ENCODE assay signal across 11 cellular contexts in the genomic region with DNA sequence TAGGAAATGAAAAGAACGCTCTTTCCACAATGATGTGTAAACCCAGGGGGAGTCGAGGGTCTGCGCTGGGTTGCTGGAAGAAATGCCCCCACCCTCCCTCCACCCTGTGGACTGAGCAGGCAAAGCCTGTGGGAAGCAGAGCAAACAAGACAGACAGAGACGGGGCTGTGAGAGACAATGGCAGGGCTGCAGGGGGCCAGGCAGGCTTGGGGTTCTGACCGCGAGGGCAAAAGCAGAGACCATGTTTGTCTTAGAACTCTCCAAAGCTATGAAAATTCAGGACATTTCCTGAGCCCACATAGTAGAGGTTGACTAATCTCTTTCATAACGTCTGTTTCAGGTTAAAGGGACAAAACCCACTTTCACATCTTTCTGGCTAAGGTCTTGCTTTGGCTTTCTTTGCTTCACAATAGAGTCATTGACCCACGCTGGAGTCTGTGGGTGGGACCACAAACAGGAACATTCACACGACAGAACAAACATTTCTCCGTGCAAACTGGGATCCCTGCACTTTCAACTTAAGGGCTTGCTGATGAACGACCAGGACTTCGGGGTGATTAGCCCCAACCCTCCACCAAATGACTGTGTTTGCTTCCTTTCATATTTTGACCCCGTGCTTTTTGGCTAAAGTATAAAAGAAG.
A peak's percentile ranks its signal among the peaks of the same experiment; 100 is the strongest.
DNase-seq lines count a peak whose midpoint lies in the region; ATAC-seq and TF ChIP-seq lines count a peak whose summit lies in the region.
"Had no signal": no experiment of that assay in that cellular context is flagged by ENCODE, and none has a peak within 500 bp of the region (broad histone marks: within the 10 kb centered on the region; RNA-seq: fewer than 3 reads in every experiment).

No MANE protein-coding gene starts in this region.

- H3K36me3 ChIP-seq in Panc1 (ENCODE audit: control insufficient read depth, insufficient read depth, low read length): no peaks in the 10 kb centered on the region
- no peaks in the 10 kb centered on the region for H3K36me3 ChIP-seq in ovary
- H3K36me3 ChIP-seq: upper lobe of left lung had no signal

- in situ Hi-C loops in Panc1 (cut with HindIII; ENCODE audit: low pct_unique_long_range_greater_than_20kb, low sequenced_read_pairs): no loop called here

- CTCF ChIA-PET in Panc1 (lab: Charles Lee): interaction anchor here (0.6 kb wide), 1 partner anchor 162 kb away, joined by 3 read pairs; no protein-coding TSS in a partner anchor

- WGBS in ovary, 3 donors: 21 to 33% (median 30%) methylated on average over 13 of the region's 13 CpGs

- H3K9me3 ChIP-seq in Panc1 (ENCODE audit: control insufficient read depth, insufficient read depth, low read depth, low read length) (no peaks in the 10 kb centered on the region), ovary (no peaks in the 10 kb centered on the region), T-helper 17 cell (ENCODE audit: control insufficient read depth, low read length, poor library complexity, severe bottlenecking) (no peaks in the 10 kb centered on the region)
- H3K9me3 ChIP-seq: upper lobe of left lung had no signal

- BruUV-seq in Panc1 (replicated peaks; lab: Mats Ljungman, UMichigan): no TSS peak

- no peaks in the 10 kb centered on the region for H3K27me3 ChIP-seq in Panc1 (ENCODE audit: control insufficient read depth, insufficient read depth, low read length)
- H3K27me3 ChIP-seq in ovary: no peaks in the 10 kb centered on the region
- H3K27me3 ChIP-seq: upper lobe of left lung had no signal

- no peak for TF ChIP-seq POLR2A in ovary (IDR thresholded peaks at IDR 0.05)

- no peak overlapping the region for H3K4me3 Mint-ChIP-seq in T-helper 17 cell

- no peak for TF ChIP-seq EP300 in ovary (IDR thresholded peaks at IDR 0.05)

- POLR2A ChIA-PET in Panc1 (lab: Charles Lee): no interaction called here

- ATAC-seq in Panc1 (peak; percentile 47), HG02973 (IDR thresholded peaks at IDR 0.05; ENCODE audit: unreplicated experiment) (no peak), T-helper 17 cell (no peak)

- intact Hi-C loops in Panc1 (cut with micrococcal nuclease; ENCODE audit: unreplicated experiment) (loop anchor here (1.0 kb wide), 1 partner anchor 31 kb away; no protein-coding TSS in a partner anchor), ovary (cut with DNase I) (no loop called here)

- H3K4me1 ChIP-seq in Panc1 (ENCODE audit: control insufficient read depth, insufficient read depth, low read length) (peaks cover 20% of the 10 kb centered on the region), ovary (ENCODE audit: insufficient read depth) (peaks cover 4% of the 10 kb centered on the region)

- peak; percentile 25 for DNase-seq in COR-L47 (lab: John Stamatoyannopoulos, UW)
- DNase-seq in Panc1 (ENCODE audit: low read depth, low spot score): no peak
- peak; percentile 48 for DNase-seq in fibroblast of pulmonary artery (ENCODE audit: low read depth)
- peak in 4 of 5 donors; percentile 44 to 75 (median 54) for DNase-seq in ovary
- DNase-seq in NCI-H1694 treated with DMSO at 0.1 percent for 48 hours (lab: John Stamatoyannopoulos, UW): no peak
- DNase-seq in activated CD4-positive, alpha-beta T cell treated with anti-CD3 and anti-CD28 coated beads for 48 hours: no peak
- no peak for DNase-seq in T-helper 17 cell
- DNase-seq: NCI-H187 treated with DMSO at 0.1 percent for 48 hours, upper lobe of left lung had no signal

- no peak for TF ChIP-seq CTCF in Panc1 (IDR thresholded peaks at IDR 0.05)
- TF ChIP-seq CTCF in fibroblast of pulmonary artery (IDR thresholded peaks at IDR 0.05; ENCODE audit: low read length, missing control alignments): no peak
- no peak for TF ChIP-seq CTCF in ovary (IDR thresholded peaks at IDR 0.05)

- H3K27me3 Mint-ChIP-seq in T-helper 17 cell: peaks cover 54% of the 10 kb centered on the region

- H3K27ac ChIP-seq in Panc1 (ENCODE audit: low read length): peak overlapping the region; percentile 78
- H3K27ac ChIP-seq in ovary: peak overlapping the region in 1 of 2 donors; percentile 75
- H3K27ac ChIP-seq: upper lobe of left lung had no signal

- H3K4me3 ChIP-seq in Panc1 (ENCODE audit: low read depth in 2 of 2, low read length in 2 of 2): peak overlapping the region; percentile 0 to 36; a peak in 2 of 4 replicates
- no peak overlapping the region for H3K4me3 ChIP-seq in fibroblast of pulmonary artery (replicated peaks; ENCODE audit: low read depth, low read length)
- H3K4me3 ChIP-seq in ovary: no peak overlapping the region
- H3K4me3 ChIP-seq: skin epidermis, upper lobe of left lung had no signal

- H3K36me3 Mint-ChIP-seq in T-helper 17 cell (ENCODE audit: low read depth): no peaks in the 10 kb centered on the region

- no peak overlapping the region for H3K27ac Mint-ChIP-seq in T-helper 17 cell

- peaks cover 2% of the 10 kb centered on the region for H3K4me1 Mint-ChIP-seq in T-helper 17 cell

Comparison
In these comparisons a context has a peak if more than half of its experiments do, and no peak if none do; other contexts are left out.
1. DNase-seq: peak in COR-L47 (single experiment), fibroblast of pulmonary artery (single experiment) and ovary (4 of 5); none in Panc1 (single experiment), NCI-H1694 treated with DMSO at 0.1 percent for 48 hours (single experiment), activated CD4-positive, alpha-beta T cell treated with anti-CD3 and anti-CD28 coated beads for 48 hours (single experiment) and T-helper 17 cell (0 of 3).
2. H3K4me3 ChIP-seq: peak in Panc1 (2 of 2); none in fibroblast of pulmonary artery (single experiment) and ovary (single experiment).